Comparison of ENCODE assay signal across 24 cellular contexts in genomic region chr4:89535251-89535650, GRCh38.
"Had no signal": no experiment of that assay in that cellular context is flagged by ENCODE, and none has a peak within 500 bp of the region (broad histone marks: within the 10 kb centered on the region; RNA-seq: fewer than 3 reads in every experiment).

No MANE protein-coding gene starts in this region.

- ATAC-seq: activated CD8-positive, alpha-beta T cell treated with anti-CD3 and anti-CD28 coated beads for 36 hours; activated T-cell treated with anti-CD3 and anti-CD28 coated beads, Interleukin-2, amount 50 U/mL, for 72 hours; activated T-helper 17 cell treated with anti-CD3 and anti-CD28 coated beads, Interleukin-2, amount 50 U/mL, for 72 hours; Panc1 had no signal

- H3K4me3 ChIP-seq: SJCRH30, SK-N-MC had no signal

- DNase-seq: activated CD4-positive, alpha-beta T cell treated with anti-CD3 and anti-CD28 coated beads, Interleukin-2, amount 10 ng/mL, durations not matched to agents 24 days and 14 days; activated CD4-positive, alpha-beta T cell treated with anti-CD3 and anti-CD28 coated beads, Interleukin-2, amount 50 U/mL, for 4 hours; activated CD8-positive, alpha-beta T cell treated with anti-CD3 and anti-CD28 coated beads for 36 hours; activated effector memory CD4-positive, alpha-beta T cell treated with anti-CD3 and anti-CD28 coated beads, Interleukin-2, amount 50 U/mL, for 16 hours; activated naive CD4-positive, alpha-beta T cell; activated naive CD8-positive, alpha-beta T cell treated with anti-CD3 and anti-CD28 coated beads, Interleukin-2, amount 10 ng/mL, durations not matched to agents 7 days and 5 days; activated T-cell treated with anti-CD3 and anti-CD28 coated beads, Interleukin-2, amount 50 U/mL, for 1 hour; activated T-cell treated with anti-CD3 and anti-CD28 coated beads, Interleukin-2, amount 50 U/mL, for 72 hours; anterior cingulate cortex; brain microvascular endothelial cell; central memory CD4-positive, alpha-beta T cell; NCI-H1105; NCI-H1417 treated with DMSO at 0.1 percent for 48 hours; NCI-H187 treated with DMSO at 0.1 percent for 48 hours; NCI-H2081; NCI-H226; NCI-H446 treated with DMSO at 0.1 percent for 48 hours; NCI-H524; SHP77; SJCRH30; T1000 had no signal
